Comparison of ENCODE assay signal across 18 cellular contexts in genomic region chr20:23294166-23294565, GRCh38.
"Had no signal": no experiment of that assay in that cellular context is flagged by ENCODE, and none has a peak within 500 bp of the region (broad histone marks: within the 10 kb centered on the region; RNA-seq: fewer than 3 reads in every experiment).

No MANE protein-coding gene starts in this region.

- H3K4me1 ChIP-seq: breast epithelium, vagina had no signal

- H3K9me3 ChIP-seq: breast epithelium, thyroid gland, vagina had no signal

- H3K27me3 ChIP-seq: neural progenitor cell, thyroid gland, vagina had no signal

- ATAC-seq: activated CD4-positive, CD25-positive, alpha-beta regulatory T cell treated with anti-CD3 and anti-CD28 coated beads, Interleukin-2, amount 50 U/mL, for 24 hours; naive thymus-derived CD4-positive, alpha-beta T cell; stimulated activated memory B cell treated with anti-CD40 and anti-IgM and Interleukin-4, amounts not matched to agents 10 μg/mL and 1 μg/mL and 100 μg/mL, for 72 hours had no signal

- H2AFZ ChIP-seq: neural progenitor cell had no signal

- H3K27ac ChIP-seq: neural progenitor cell, vagina had no signal

- DNase-seq: activated CD4-positive, alpha-beta T cell treated with anti-CD3 and anti-CD28 coated beads, Interleukin-2, amount 50 U/mL, for 1 hour; activated CD8-positive, alpha-beta memory T cell treated with anti-CD3 and anti-CD28 coated beads, Interleukin-2, amount 50 U/mL, for 4 hours; activated effector memory CD4-positive, alpha-beta T cell treated with anti-CD3 and anti-CD28 coated beads, Interleukin-2, amount 50 U/mL, for 16 hours; activated naive CD4-positive, alpha-beta T cell treated with anti-CD3 and anti-CD28 coated beads, Interleukin-2, amount 50 U/mL, for 16 hours; activated T-cell treated with anti-CD3 and anti-CD28 coated beads, Interleukin-2, amount 50 U/mL, for 48 hours; effector CD4-positive, alpha-beta T cell; hypothalamus; islet precursor cell; naive thymus-derived CD4-positive, alpha-beta T cell; stimulated activated CD4-positive, alpha-beta T cell treated with anti-CD3 and anti-CD28 coated beads, Interleukin-4, amount 100 ng/mL, for 4 hours; T1000 had no signal

- H3K4me3 ChIP-seq: breast epithelium, neural progenitor cell, thyroid gland, vagina had no signal

- H3K36me3 ChIP-seq: breast epithelium, neural progenitor cell, thyroid gland, vagina had no signal

- H3K9ac ChIP-seq: neural progenitor cell had no signal

- H3K4me2 ChIP-seq: neural progenitor cell had no signal

- FAIRE-seq: astrocyte had no signal
